In the genomic region with DNA sequence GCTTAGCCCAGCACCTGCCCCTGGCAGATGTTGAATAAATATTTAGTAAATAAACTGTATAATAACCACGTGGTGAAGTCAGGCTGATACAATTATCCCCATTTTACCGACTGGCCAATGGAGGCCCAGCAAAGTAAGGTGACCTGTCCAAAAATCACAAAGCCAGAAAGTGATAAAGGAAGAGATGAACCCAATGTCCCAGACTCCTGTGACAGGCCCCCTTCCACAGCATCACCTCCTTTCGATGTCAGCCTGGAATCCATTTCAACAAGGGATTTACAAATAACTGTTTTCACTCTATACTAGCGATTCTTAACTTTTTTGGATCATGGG, we compare ENCODE assay signal across 3 cellular contexts.
A peak's percentile ranks its signal among the peaks of the same experiment; 100 is the strongest.
TF ChIP-seq lines count a peak whose summit lies in the region.

No MANE protein-coding gene starts in this region.

TF ChIP-seq in HepG2, 621 proteins besides CTCF, POLR2A, EP300 and RAD21:
- TF ChIP-seq, protein P1, sequence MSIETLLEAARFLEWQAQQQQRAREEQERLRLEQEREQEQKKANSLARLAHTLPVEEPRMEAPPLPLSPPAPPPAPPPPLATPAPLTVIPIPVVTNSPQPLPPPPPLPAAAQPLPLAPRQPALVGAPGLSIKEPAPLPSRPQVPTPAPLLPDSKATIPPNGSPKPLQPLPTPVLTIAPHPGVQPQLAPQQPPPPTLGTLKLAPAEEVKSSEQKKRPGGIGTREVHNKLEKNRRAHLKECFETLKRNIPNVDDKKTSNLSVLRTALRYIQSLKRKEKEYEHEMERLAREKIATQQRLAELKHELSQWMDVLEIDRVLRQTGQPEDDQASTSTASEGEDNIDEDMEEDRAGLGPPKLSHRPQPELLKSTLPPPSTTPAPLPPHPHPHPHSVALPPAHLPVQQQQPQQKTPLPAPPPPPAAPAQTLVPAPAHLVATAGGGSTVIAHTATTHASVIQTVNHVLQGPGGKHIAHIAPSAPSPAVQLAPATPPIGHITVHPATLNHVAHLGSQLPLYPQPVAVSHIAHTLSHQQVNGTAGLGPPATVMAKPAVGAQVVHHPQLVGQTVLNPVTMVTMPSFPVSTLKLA (IDR thresholded peaks at IDR 0.05) = peak; percentile 55
- TF ChIP-seq ZNF629 (CRISPR knock-in tag; conservative IDR thresholded peaks at IDR 0.05) (peak; percentile 51; the same call in 1 of the 2 replicates), GLI4 (CRISPR knock-in tag; IDR thresholded peaks at IDR 0.05; ENCODE audit: borderline replicate concordance) (no peak)

TF ChIP-seq in GM12878, 131 proteins besides CTCF, POLR2A, EP300 and RAD21:
- peak; percentile 72; the same call in 1 of the 2 replicates for TF ChIP-seq SMARCA5 (IDR thresholded peaks at IDR 0.05)
- TF ChIP-seq NR2F1 (conservative IDR thresholded peaks at IDR 0.05) = no peak
- TF ChIP-seq STAT3 (IDR thresholded peaks at IDR 0.05; ENCODE audit: low read depth, low read length) = no peak
- no peak for TF ChIP-seq SIN3A (IDR thresholded peaks at IDR 0.05; ENCODE audit: low read depth, low read length)
- TF ChIP-seq CREB1 (IDR thresholded peaks at IDR 0.05; ENCODE audit: low read depth) = no peak
- TF ChIP-seq MEF2B (IDR thresholded peaks at IDR 0.05; ENCODE audit: partially characterized antibody, poor library complexity, severe bottlenecking) = no peak
- TF ChIP-seq, protein P2, sequence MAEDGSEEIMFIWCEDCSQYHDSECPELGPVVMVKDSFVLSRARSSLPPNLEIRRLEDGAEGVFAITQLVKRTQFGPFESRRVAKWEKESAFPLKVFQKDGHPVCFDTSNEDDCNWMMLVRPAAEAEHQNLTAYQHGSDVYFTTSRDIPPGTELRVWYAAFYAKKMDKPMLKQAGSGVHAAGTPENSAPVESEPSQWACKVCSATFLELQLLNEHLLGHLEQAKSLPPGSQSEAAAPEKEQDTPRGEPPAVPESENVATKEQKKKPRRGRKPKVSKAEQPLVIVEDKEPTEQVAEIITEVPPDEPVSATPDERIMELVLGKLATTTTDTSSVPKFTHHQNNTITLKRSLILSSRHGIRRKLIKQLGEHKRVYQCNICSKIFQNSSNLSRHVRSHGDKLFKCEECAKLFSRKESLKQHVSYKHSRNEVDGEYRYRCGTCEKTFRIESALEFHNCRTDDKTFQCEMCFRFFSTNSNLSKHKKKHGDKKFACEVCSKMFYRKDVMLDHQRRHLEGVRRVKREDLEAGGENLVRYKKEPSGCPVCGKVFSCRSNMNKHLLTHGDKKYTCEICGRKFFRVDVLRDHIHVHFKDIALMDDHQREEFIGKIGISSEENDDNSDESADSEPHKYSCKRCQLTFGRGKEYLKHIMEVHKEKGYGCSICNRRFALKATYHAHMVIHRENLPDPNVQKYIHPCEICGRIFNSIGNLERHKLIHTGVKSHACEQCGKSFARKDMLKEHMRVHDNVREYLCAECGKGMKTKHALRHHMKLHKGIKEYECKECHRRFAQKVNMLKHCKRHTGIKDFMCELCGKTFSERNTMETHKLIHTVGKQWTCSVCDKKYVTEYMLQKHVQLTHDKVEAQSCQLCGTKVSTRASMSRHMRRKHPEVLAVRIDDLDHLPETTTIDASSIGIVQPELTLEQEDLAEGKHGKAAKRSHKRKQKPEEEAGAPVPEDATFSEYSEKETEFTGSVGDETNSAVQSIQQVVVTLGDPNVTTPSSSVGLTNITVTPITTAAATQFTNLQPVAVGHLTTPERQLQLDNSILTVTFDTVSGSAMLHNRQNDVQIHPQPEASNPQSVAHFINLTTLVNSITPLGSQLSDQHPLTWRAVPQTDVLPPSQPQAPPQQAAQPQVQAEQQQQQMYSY (CRISPR knock-in tag; IDR thresholded peaks at IDR 0.05) = no peak
- no peak for TF ChIP-seq SUPT20H (IDR thresholded peaks at IDR 0.05; ENCODE audit: borderline replicate concordance, control insufficient read depth, low read depth, low read length)
- TF ChIP-seq RFX5 (IDR thresholded peaks at IDR 0.05; ENCODE audit: low read depth, low read length) = no peak
- peak; percentile 54 for TF ChIP-seq ZNF217 (IDR thresholded peaks at IDR 0.05)
- TF ChIP-seq ZNF24 (IDR thresholded peaks at IDR 0.05) = no peak
- TF ChIP-seq KDM1A (IDR thresholded peaks at IDR 0.05; ENCODE audit: borderline replicate concordance) = no peak
- TF ChIP-seq IRF4 (IDR thresholded peaks at IDR 0.05; ENCODE audit: low read depth, low read length) = no peak
- TF ChIP-seq, protein P3, sequence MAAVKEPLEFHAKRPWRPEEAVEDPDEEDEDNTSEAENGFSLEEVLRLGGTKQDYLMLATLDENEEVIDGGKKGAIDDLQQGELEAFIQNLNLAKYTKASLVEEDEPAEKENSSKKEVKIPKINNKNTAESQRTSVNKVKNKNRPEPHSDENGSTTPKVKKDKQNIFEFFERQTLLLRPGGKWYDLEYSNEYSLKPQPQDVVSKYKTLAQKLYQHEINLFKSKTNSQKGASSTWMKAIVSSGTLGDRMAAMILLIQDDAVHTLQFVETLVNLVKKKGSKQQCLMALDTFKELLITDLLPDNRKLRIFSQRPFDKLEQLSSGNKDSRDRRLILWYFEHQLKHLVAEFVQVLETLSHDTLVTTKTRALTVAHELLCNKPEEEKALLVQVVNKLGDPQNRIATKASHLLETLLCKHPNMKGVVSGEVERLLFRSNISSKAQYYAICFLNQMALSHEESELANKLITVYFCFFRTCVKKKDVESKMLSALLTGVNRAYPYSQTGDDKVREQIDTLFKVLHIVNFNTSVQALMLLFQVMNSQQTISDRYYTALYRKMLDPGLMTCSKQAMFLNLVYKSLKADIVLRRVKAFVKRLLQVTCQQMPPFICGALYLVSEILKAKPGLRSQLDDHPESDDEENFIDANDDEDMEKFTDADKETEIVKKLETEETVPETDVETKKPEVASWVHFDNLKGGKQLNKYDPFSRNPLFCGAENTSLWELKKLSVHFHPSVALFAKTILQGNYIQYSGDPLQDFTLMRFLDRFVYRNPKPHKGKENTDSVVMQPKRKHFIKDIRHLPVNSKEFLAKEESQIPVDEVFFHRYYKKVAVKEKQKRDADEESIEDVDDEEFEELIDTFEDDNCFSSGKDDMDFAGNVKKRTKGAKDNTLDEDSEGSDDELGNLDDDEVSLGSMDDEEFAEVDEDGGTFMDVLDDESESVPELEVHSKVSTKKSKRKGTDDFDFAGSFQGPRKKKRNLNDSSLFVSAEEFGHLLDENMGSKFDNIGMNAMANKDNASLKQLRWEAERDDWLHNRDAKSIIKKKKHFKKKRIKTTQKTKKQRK (IDR thresholded peaks at IDR 0.05; ENCODE audit: low read depth, low read length) = no peak

TF ChIP-seq in WTC11, 78 proteins besides CTCF, POLR2A, EP300 and RAD21:
- TF ChIP-seq, protein P4, sequence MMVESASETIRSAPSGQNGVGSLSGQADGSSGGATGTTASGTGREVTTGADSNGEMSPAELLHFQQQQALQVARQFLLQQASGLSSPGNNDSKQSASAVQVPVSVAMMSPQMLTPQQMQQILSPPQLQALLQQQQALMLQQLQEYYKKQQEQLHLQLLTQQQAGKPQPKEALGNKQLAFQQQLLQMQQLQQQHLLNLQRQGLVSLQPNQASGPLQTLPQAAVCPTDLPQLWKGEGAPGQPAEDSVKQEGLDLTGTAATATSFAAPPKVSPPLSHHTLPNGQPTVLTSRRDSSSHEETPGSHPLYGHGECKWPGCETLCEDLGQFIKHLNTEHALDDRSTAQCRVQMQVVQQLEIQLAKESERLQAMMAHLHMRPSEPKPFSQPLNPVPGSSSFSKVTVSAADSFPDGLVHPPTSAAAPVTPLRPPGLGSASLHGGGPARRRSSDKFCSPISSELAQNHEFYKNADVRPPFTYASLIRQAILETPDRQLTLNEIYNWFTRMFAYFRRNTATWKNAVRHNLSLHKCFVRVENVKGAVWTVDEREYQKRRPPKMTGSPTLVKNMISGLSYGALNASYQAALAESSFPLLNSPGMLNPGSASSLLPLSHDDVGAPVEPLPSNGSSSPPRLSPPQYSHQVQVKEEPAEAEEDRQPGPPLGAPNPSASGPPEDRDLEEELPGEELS (CRISPR knock-in tag; IDR thresholded peaks at IDR 0.05) = no peak
- TF ChIP-seq, protein P5, sequence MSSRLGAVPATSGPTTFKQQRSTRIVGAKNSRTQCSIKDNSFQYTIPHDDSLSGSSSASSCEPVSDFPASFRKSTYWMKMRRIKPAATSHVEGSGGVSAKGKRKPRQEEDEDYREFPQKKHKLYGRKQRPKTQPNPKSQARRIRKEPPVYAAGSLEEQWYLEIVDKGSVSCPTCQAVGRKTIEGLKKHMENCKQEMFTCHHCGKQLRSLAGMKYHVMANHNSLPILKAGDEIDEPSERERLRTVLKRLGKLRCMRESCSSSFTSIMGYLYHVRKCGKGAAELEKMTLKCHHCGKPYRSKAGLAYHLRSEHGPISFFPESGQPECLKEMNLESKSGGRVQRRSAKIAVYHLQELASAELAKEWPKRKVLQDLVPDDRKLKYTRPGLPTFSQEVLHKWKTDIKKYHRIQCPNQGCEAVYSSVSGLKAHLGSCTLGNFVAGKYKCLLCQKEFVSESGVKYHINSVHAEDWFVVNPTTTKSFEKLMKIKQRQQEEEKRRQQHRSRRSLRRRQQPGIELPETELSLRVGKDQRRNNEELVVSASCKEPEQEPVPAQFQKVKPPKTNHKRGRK (CRISPR knock-in tag; IDR thresholded peaks at IDR 0.05; ENCODE audit: borderline replicate concordance) = no peak
- TF ChIP-seq MXD4 (CRISPR knock-in tag; IDR thresholded peaks at IDR 0.05; ENCODE audit: borderline replicate concordance) (no peak), ZNF219 (CRISPR knock-in tag; IDR thresholded peaks at IDR 0.05; ENCODE audit: borderline replicate concordance) (no peak), SP1 (CRISPR knock-in tag; conservative IDR thresholded peaks at IDR 0.05) (no peak), NR2C2 (CRISPR knock-in tag; IDR thresholded peaks at IDR 0.05) (no peak), NFYB (CRISPR knock-in tag; conservative IDR thresholded peaks at IDR 0.05; ENCODE audit: low read depth) (no peak), NFE2L1 (CRISPR knock-in tag; IDR thresholded peaks at IDR 0.05) (no peak), TP53 (CRISPR knock-in tag; IDR thresholded peaks at IDR 0.05) (no peak), TEAD4 (CRISPR knock-in tag; IDR thresholded peaks at IDR 0.05) (no peak), ZBTB21 (CRISPR knock-in tag; IDR thresholded peaks at IDR 0.05; ENCODE audit: borderline replicate concordance) (no peak), ZNF138 (CRISPR knock-in tag; conservative IDR thresholded peaks at IDR 0.05) (no peak)
- TF ChIP-seq, protein P6, sequence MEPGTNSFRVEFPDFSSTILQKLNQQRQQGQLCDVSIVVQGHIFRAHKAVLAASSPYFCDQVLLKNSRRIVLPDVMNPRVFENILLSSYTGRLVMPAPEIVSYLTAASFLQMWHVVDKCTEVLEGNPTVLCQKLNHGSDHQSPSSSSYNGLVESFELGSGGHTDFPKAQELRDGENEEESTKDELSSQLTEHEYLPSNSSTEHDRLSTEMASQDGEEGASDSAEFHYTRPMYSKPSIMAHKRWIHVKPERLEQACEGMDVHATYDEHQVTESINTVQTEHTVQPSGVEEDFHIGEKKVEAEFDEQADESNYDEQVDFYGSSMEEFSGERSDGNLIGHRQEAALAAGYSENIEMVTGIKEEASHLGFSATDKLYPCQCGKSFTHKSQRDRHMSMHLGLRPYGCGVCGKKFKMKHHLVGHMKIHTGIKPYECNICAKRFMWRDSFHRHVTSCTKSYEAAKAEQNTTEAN (CRISPR knock-in tag; IDR thresholded peaks at IDR 0.05) = no peak
- TF ChIP-seq, protein P7, sequence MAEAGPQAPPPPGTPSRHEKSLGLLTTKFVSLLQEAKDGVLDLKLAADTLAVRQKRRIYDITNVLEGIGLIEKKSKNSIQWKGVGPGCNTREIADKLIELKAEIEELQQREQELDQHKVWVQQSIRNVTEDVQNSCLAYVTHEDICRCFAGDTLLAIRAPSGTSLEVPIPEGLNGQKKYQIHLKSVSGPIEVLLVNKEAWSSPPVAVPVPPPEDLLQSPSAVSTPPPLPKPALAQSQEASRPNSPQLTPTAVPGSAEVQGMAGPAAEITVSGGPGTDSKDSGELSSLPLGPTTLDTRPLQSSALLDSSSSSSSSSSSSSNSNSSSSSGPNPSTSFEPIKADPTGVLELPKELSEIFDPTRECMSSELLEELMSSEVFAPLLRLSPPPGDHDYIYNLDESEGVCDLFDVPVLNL (CRISPR knock-in tag; IDR thresholded peaks at IDR 0.05; ENCODE audit: borderline replicate concordance, low read depth) = no peak
- TF ChIP-seq, protein P8, sequence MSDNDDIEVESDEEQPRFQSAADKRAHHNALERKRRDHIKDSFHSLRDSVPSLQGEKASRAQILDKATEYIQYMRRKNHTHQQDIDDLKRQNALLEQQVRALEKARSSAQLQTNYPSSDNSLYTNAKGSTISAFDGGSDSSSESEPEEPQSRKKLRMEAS (CRISPR knock-in tag; IDR thresholded peaks at IDR 0.05) = no peak
- TF ChIP-seq, protein P9, sequence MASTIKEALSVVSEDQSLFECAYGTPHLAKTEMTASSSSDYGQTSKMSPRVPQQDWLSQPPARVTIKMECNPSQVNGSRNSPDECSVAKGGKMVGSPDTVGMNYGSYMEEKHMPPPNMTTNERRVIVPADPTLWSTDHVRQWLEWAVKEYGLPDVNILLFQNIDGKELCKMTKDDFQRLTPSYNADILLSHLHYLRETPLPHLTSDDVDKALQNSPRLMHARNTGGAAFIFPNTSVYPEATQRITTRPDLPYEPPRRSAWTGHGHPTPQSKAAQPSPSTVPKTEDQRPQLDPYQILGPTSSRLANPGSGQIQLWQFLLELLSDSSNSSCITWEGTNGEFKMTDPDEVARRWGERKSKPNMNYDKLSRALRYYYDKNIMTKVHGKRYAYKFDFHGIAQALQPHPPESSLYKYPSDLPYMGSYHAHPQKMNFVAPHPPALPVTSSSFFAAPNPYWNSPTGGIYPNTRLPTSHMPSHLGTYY (CRISPR knock-in tag; IDR thresholded peaks at IDR 0.05) = no peak
- TF ChIP-seq, protein P10, sequence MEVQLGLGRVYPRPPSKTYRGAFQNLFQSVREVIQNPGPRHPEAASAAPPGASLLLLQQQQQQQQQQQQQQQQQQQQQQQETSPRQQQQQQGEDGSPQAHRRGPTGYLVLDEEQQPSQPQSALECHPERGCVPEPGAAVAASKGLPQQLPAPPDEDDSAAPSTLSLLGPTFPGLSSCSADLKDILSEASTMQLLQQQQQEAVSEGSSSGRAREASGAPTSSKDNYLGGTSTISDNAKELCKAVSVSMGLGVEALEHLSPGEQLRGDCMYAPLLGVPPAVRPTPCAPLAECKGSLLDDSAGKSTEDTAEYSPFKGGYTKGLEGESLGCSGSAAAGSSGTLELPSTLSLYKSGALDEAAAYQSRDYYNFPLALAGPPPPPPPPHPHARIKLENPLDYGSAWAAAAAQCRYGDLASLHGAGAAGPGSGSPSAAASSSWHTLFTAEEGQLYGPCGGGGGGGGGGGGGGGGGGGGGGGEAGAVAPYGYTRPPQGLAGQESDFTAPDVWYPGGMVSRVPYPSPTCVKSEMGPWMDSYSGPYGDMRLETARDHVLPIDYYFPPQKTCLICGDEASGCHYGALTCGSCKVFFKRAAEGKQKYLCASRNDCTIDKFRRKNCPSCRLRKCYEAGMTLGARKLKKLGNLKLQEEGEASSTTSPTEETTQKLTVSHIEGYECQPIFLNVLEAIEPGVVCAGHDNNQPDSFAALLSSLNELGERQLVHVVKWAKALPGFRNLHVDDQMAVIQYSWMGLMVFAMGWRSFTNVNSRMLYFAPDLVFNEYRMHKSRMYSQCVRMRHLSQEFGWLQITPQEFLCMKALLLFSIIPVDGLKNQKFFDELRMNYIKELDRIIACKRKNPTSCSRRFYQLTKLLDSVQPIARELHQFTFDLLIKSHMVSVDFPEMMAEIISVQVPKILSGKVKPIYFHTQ (CRISPR knock-in tag; IDR thresholded peaks at IDR 0.05) = no peak
- TF ChIP-seq, protein P11, sequence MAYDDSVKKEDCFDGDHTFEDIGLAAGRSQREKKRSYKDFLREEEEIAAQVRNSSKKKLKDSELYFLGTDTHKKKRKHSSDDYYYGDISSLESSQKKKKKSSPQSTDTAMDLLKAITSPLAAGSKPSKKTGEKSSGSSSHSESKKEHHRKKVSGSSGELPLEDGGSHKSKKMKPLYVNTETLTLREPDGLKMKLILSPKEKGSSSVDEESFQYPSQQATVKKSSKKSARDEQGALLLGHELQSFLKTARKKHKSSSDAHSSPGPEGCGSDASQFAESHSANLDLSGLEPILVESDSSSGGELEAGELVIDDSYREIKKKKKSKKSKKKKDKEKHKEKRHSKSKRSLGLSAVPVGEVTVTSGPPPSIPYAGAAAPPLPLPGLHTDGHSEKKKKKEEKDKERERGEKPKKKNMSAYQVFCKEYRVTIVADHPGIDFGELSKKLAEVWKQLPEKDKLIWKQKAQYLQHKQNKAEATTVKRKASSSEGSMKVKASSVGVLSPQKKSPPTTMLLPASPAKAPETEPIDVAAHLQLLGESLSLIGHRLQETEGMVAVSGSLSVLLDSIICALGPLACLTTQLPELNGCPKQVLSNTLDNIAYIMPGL (CRISPR knock-in tag; IDR thresholded peaks at IDR 0.05) = no peak
TF ChIP-seq in WTC11: peak in this region for 0.
